ENCODE assay signal across 12 cellular contexts in genomic region chr22:37098976-37099577, GRCh38. TPM values are rescaled to one million over a fixed set of nuclear protein-coding genes. Genes with fewer than 3 reads are reported as not detected.
DNase-seq lines count a peak whose midpoint lies in the region; ATAC-seq, FAIRE-seq and TF ChIP-seq lines count a peak whose summit lies in the region.
"Had no signal": no experiment of that assay in that cellular context is flagged by ENCODE, and none has a peak within 500 bp of the region (broad histone marks: within the 10 kb centered on the region; RNA-seq: fewer than 3 reads in every experiment).

No MANE protein-coding gene starts in this region.

- no peaks in the 10 kb centered on the region for H3K9me3 Mint-ChIP-seq in activated CD4-positive, alpha-beta T cell treated with anti-CD3 and anti-CD28 coated beads, Interleukin-2, amount 10 ng/mL, durations not matched to agents 24 days and 14 days
- no peaks in the 10 kb centered on the region for H3K9me3 Mint-ChIP-seq in progenitor cell of endocrine pancreas (ENCODE audit: low read depth)

- peak; percentile 22 to 28 (median 25); a peak in 3 of 6 replicates for TF ChIP-seq CTCF in K562 (IDR thresholded peaks at IDR 0.05 in 2 of 3, conservative IDR thresholded peaks at IDR 0.05 in 1 of 3; ENCODE audit: insufficient read depth in 2 of 3, low read depth in 1 of 3, low read length in 3 of 3)
- TF ChIP-seq CTCF in progenitor cell of endocrine pancreas (IDR thresholded peaks at IDR 0.05; ENCODE audit: unreplicated experiment): peak; percentile 12

- H3K4me3 Mint-ChIP-seq in activated CD4-positive, alpha-beta T cell treated with anti-CD3 and anti-CD28 coated beads, Interleukin-2, amount 10 ng/mL, durations not matched to agents 24 days and 14 days: no peak overlapping the region
- no peak overlapping the region for H3K4me3 Mint-ChIP-seq in progenitor cell of endocrine pancreas (ENCODE audit: low read depth)

- H3K27me3 ChIP-seq in K562 (ENCODE audit: control insufficient read depth in 2 of 2, insufficient read depth in 2 of 2, low read length in 2 of 2): peaks cover 20 to 70% of the 10 kb centered on the region in 2 experiments; a peak in 3 of 5 replicates

- no peak for TF ChIP-seq EP300 in K562 (IDR thresholded peaks at IDR 0.05; ENCODE audit: low read length)

- H3K4me2 ChIP-seq in K562 (ENCODE audit: insufficient read depth, low read length): no peak overlapping the region

- H3K27ac ChIP-seq in K562 (ENCODE audit: extremely low read depth, low read depth, low read length): no peak overlapping the region
- H3K27ac ChIP-seq: ascending aorta had no signal

- H2AFZ ChIP-seq in K562 (ENCODE audit: low read depth, low read length): no peak overlapping the region

- CTCF ChIA-PET in K562 (lab: Yijun Ruan, JAX; ENCODE audit: low intra/inter-chr PET ratio): no interaction called here

- H3K9ac ChIP-seq in K562 (ENCODE audit: insufficient read depth in 1 of 2, low read depth in 2 of 2, low read length in 2 of 2): no peak overlapping the region

- no peaks in the 10 kb centered on the region for H3K27me3 Mint-ChIP-seq in activated CD4-positive, alpha-beta T cell treated with anti-CD3 and anti-CD28 coated beads, Interleukin-2, amount 10 ng/mL, durations not matched to agents 24 days and 14 days
- H3K27me3 Mint-ChIP-seq in progenitor cell of endocrine pancreas: peaks cover 41% of the 10 kb centered on the region

- H3K4me1 Mint-ChIP-seq in activated CD4-positive, alpha-beta T cell treated with anti-CD3 and anti-CD28 coated beads, Interleukin-2, amount 10 ng/mL, durations not matched to agents 24 days and 14 days: peaks cover 34% of the 10 kb centered on the region
- peaks cover 5% of the 10 kb centered on the region for H3K4me1 Mint-ChIP-seq in progenitor cell of endocrine pancreas (ENCODE audit: low read depth)

- H3K27ac Mint-ChIP-seq in activated CD4-positive, alpha-beta T cell treated with anti-CD3 and anti-CD28 coated beads, Interleukin-2, amount 10 ng/mL, durations not matched to agents 24 days and 14 days: peak overlapping the region; percentile 15
- H3K27ac Mint-ChIP-seq in progenitor cell of endocrine pancreas: no peak overlapping the region

- H3K4me3 ChIP-seq in K562: no peak overlapping the region
- H3K4me3 ChIP-seq: ascending aorta had no signal

- peaks cover 9% of the 10 kb centered on the region for H4K20me1 ChIP-seq in K562 (replicated peaks; ENCODE audit: control insufficient read depth, insufficient read depth, low read length)

- BruUV-seq in K562 (replicated peaks; lab: Mats Ljungman, UMichigan): no TSS peak

- H3K4me1 ChIP-seq in K562 (replicated peaks in 1 of 2; ENCODE audit: control insufficient read depth in 2 of 2, insufficient read depth in 2 of 2, low read length in 2 of 2): no peaks in the 10 kb centered on the region
- H3K4me1 ChIP-seq: ascending aorta had no signal

- H3K9me3 ChIP-seq in K562 (replicated peaks; ENCODE audit: control insufficient read depth, insufficient read depth, low read depth, low read length): no peaks in the 10 kb centered on the region
- H3K9me3 ChIP-seq: ascending aorta had no signal

- 3% methylated on average over 5 of the region's 10 CpGs for whole genome bisulfite sequencing in K562 (ENCODE audit: insufficient coverage, low coverage, missing lambda C conversion rate)

- DNase-seq in activated CD4-positive, alpha-beta T cell treated with anti-CD3 and anti-CD28 coated beads, Interleukin-2, amount 10 ng/mL, durations not matched to agents 24 days and 14 days: no peak
- no peak for DNase-seq in activated CD4-positive, alpha-beta T cell treated with anti-CD3 and anti-CD28 coated beads, Interleukin-2, amount 50 U/mL, for 48 hours
- DNase-seq in NAMALWA (ENCODE audit: low spot score) (peak; percentile 26), K562 (ENCODE audit: extremely low read depth in 1 of 4, low spot score in 3 of 4) (no peak), progenitor cell of endocrine pancreas (ENCODE audit: low spot score, unreplicated experiment) (no peak), dermis blood vessel endothelial cell (no peak)
- no peak for DNase-seq in activated CD4-positive, CD25-positive, alpha-beta regulatory T cell (lab: John Stamatoyannopoulos, UW)
- DNase-seq: left cardiac atrium had no signal

- in situ Hi-C loops in K562 (cut with MboI): no loop called here

- no peak for TF ChIP-seq RAD21 in K562 (CRISPR knock-in tag; conservative IDR thresholded peaks at IDR 0.05 in 1 of 2, IDR thresholded peaks at IDR 0.05 in 1 of 2)

- H3K79me2 ChIP-seq in K562 (ENCODE audit: control insufficient read depth, insufficient read depth, low read length): no peaks in the 10 kb centered on the region

- no peaks in the 10 kb centered on the region for H3K9me1 ChIP-seq in K562 (ENCODE audit: control insufficient read depth, insufficient read depth, low read length)

- no peak for FAIRE-seq in K562 (lab: Jason Lieb, UNC)

- no peaks in the 10 kb centered on the region for H3K36me3 ChIP-seq in K562 (ENCODE audit: control insufficient read depth, insufficient read depth, low read length)
- H3K36me3 ChIP-seq: ascending aorta had no signal

- ATAC-seq in K562 (peak; percentile 49; the same call in 1 of the 3 replicates), HG03045 (IDR thresholded peaks at IDR 0.05; ENCODE audit: unreplicated experiment) (no peak)
- ATAC-seq: left cardiac atrium had no signal

- H3K36me3 Mint-ChIP-seq in activated CD4-positive, alpha-beta T cell treated with anti-CD3 and anti-CD28 coated beads, Interleukin-2, amount 10 ng/mL, durations not matched to agents 24 days and 14 days (ENCODE audit: low read depth): no peaks in the 10 kb centered on the region
- H3K36me3 Mint-ChIP-seq in progenitor cell of endocrine pancreas (ENCODE audit: insufficient read depth): no peaks in the 10 kb centered on the region

- intact Hi-C loops in activated CD4-positive, alpha-beta T cell treated with anti-CD3 and anti-CD28 coated beads, Interleukin-2, amount 10 ng/mL, durations not matched to agents 24 days and 14 days (cut with micrococcal nuclease): no loop called here
- intact Hi-C loops in K562 (cut with micrococcal nuclease): no loop called here

- TF ChIP-seq POLR2A in K562 (conservative IDR thresholded peaks at IDR 0.05): no peak

- POLR2A ChIA-PET in K562 (lab: Yijun Ruan, JAX): interaction anchor here (0.5 to 0.8 kb wide), 2 partner anchors 12 to 160 kb away, joined by 3 read pairs; no protein-coding TSS in a partner anchor

RNA-seq across cellular contexts. Expression of gene TMPRSS6, which starts 10.4 kb away (rescaled TPM):
- 6.8 and 7.1 TPM in 2 replicates for total RNA-seq in activated CD4-positive, alpha-beta T cell treated with anti-CD3 and anti-CD28 coated beads, Interleukin-2, amount 10 ng/mL, durations not matched to agents 24 days and 14 days
- total RNA-seq in K562 (2011; cell fraction: chromatin; rRNA removed; ENCODE audit: low replicate concordance): not detected in 2 replicates
- total RNA-seq in K562 (2011; cell fraction: nucleolus; rRNA removed): not detected in 2 replicates
- not detected in 2 replicates for total RNA-seq in K562 (2011; cell fraction: nucleoplasm; rRNA removed)
- not detected in 2 replicates for total RNA-seq in K562 (2014; rRNA removed)
- total RNA-seq in K562 (2014; rRNA removed; fragmentation: Illumina TruSeq; extraction: Trizol): not detected in 2 replicates
- not detected in 2 replicates for total RNA-seq in K562 (2015; rRNA removed; fragmentation: Illumina TruSeq; extraction: Trizol)
- total RNA-seq in K562 (2021): not detected in 2 replicates
- polyA plus RNA-seq in K562 (2011; rRNA removed): 0.03 TPM in 1 of 2 replicates, not detected in the other
- polyA plus RNA-seq in K562 (2011; cell fraction: cytosol; rRNA removed): not detected in 2 replicates
- not detected in 2 replicates for polyA plus RNA-seq in K562 (2011; cell fraction: nucleus; rRNA removed)
- not detected in 2 replicates for polyA plus RNA-seq in K562 (2012)
- polyA plus RNA-seq in K562 (2014; fragmentation: Illumina TruSeq; extraction: Trizol): not detected in 2 replicates
- polyA plus RNA-seq in K562 (2014; fragmentation: Nextera tagmentation; extraction: Ambion mirVana): not detected
- polyA plus RNA-seq in K562 (2014; rRNA removed): not detected in 2 replicates
- polyA minus RNA-seq in K562 (2011; rRNA and poly(A)+ RNA removed): not detected in 2 replicates
- not detected in 2 replicates for polyA minus RNA-seq in K562 (2011; cell fraction: cytosol; rRNA and poly(A)+ RNA removed)
- polyA minus RNA-seq in K562 (2011; cell fraction: nucleus; rRNA and poly(A)+ RNA removed): not detected in 2 replicates
- 12.6 and 16.4 TPM in 2 replicates for total RNA-seq in progenitor cell of endocrine pancreas
- not detected in 2 replicates for total RNA-seq in dermis blood vessel endothelial cell
- total RNA-seq: ascending aorta, esophagus mucosa, left cardiac atrium, pulmonary artery endothelial cell had no signal

RNA-seq across cellular contexts. Expression of gene KCTD17, which starts 47.5 kb away (rescaled TPM):
- 63.2 and 66.5 TPM in 2 replicates for total RNA-seq in activated CD4-positive, alpha-beta T cell treated with anti-CD3 and anti-CD28 coated beads, Interleukin-2, amount 10 ng/mL, durations not matched to agents 24 days and 14 days
- 1.3 and 3.4 TPM in 2 replicates for total RNA-seq in K562 (2011; cell fraction: chromatin; rRNA removed; ENCODE audit: low replicate concordance)
- total RNA-seq in K562 (2011; cell fraction: nucleolus; rRNA removed): 0.66 and 2.0 TPM in 2 replicates
- 1.2 and 2.7 TPM in 2 replicates for total RNA-seq in K562 (2011; cell fraction: nucleoplasm; rRNA removed)
- total RNA-seq in K562 (2014; rRNA removed) (0.41 TPM in 2 replicates), K562 (2014; rRNA removed; fragmentation: Illumina TruSeq; extraction: Trizol) (0.44 TPM in 1 of 2 replicates, not detected in the other), K562 (2015; rRNA removed; fragmentation: Illumina TruSeq; extraction: Trizol) (0.22 TPM in 1 of 2 replicates, not detected in the other), K562 (2021) (0.49 and 0.67 TPM in 2 replicates), progenitor cell of endocrine pancreas (37.3 and 38.8 TPM in 2 replicates), dermis blood vessel endothelial cell (53.4 and 58.2 TPM in 2 replicates)
- polyA plus RNA-seq in K562 (2011; rRNA removed) (0.64 and 1.1 TPM in 2 replicates), K562 (2014; fragmentation: Illumina TruSeq; extraction: Trizol) (0.21 and 0.51 TPM in 2 replicates), K562 (2014; fragmentation: Nextera tagmentation; extraction: Ambion mirVana) (not detected), K562 (2014; rRNA removed) (0.70 and 0.90 TPM in 2 replicates)
- polyA plus RNA-seq in K562 (2011; cell fraction: cytosol; rRNA removed): 0.82 and 1.1 TPM in 2 replicates
- 2.6 and 3.6 TPM in 2 replicates for polyA plus RNA-seq in K562 (2011; cell fraction: nucleus; rRNA removed)
- polyA plus RNA-seq in K562 (2012): 0.34 and 0.82 TPM in 2 replicates
- 0.39 and 0.70 TPM in 2 replicates for polyA minus RNA-seq in K562 (2011; rRNA and poly(A)+ RNA removed)
- not detected in 2 replicates for polyA minus RNA-seq in K562 (2011; cell fraction: cytosol; rRNA and poly(A)+ RNA removed)
- 0.40 and 1.2 TPM in 2 replicates for polyA minus RNA-seq in K562 (2011; cell fraction: nucleus; rRNA and poly(A)+ RNA removed)

RNA-seq across cellular contexts. Expression of gene IL2RB, which starts 50.6 kb away (rescaled TPM):
- 288 and 296 TPM in 2 replicates for total RNA-seq in activated CD4-positive, alpha-beta T cell treated with anti-CD3 and anti-CD28 coated beads, Interleukin-2, amount 10 ng/mL, durations not matched to agents 24 days and 14 days
- 0.09 and 0.74 TPM in 2 replicates for total RNA-seq in K562 (2011; cell fraction: chromatin; rRNA removed; ENCODE audit: low replicate concordance)
- total RNA-seq in K562 (2011; cell fraction: nucleolus; rRNA removed): 0.33 and 0.39 TPM in 2 replicates
- total RNA-seq in K562 (2011; cell fraction: nucleoplasm; rRNA removed): 0.29 and 1.6 TPM in 2 replicates
- total RNA-seq in K562 (2014; rRNA removed): 0.45 TPM in 1 of 2 replicates, not detected in the other
- total RNA-seq in K562 (2014; rRNA removed; fragmentation: Illumina TruSeq; extraction: Trizol): 0.10 and 0.11 TPM in 2 replicates
- 0.07 and 0.23 TPM in 2 replicates for total RNA-seq in K562 (2015; rRNA removed; fragmentation: Illumina TruSeq; extraction: Trizol)
- 0.75 and 0.78 TPM in 2 replicates for total RNA-seq in K562 (2021)
- 0.22 and 0.24 TPM in 2 replicates for polyA plus RNA-seq in K562 (2011; rRNA removed)
- 0.07 and 0.19 TPM in 2 replicates for polyA plus RNA-seq in K562 (2011; cell fraction: cytosol; rRNA removed)
- 0.41 TPM in 1 of 2 replicates, not detected in the other for polyA plus RNA-seq in K562 (2011; cell fraction: nucleus; rRNA removed)
- polyA plus RNA-seq in K562 (2012): 1.1 and 9.5 TPM in 2 replicates
- 0.54 and 0.66 TPM in 2 replicates for polyA plus RNA-seq in K562 (2014; fragmentation: Illumina TruSeq; extraction: Trizol)
- under 1 TPM; 0.03 TPM for polyA plus RNA-seq in K562 (2014; fragmentation: Nextera tagmentation; extraction: Ambion mirVana)
- 0.28 and 0.54 TPM in 2 replicates for polyA plus RNA-seq in K562 (2014; rRNA removed)
- polyA minus RNA-seq in K562 (2011; rRNA and poly(A)+ RNA removed): 0.03 and 0.04 TPM in 2 replicates
- not detected in 2 replicates for polyA minus RNA-seq in K562 (2011; cell fraction: cytosol; rRNA and poly(A)+ RNA removed)
- 0.13 TPM in 1 of 2 replicates, not detected in the other for polyA minus RNA-seq in K562 (2011; cell fraction: nucleus; rRNA and poly(A)+ RNA removed)
- not detected in 2 replicates for total RNA-seq in progenitor cell of endocrine pancreas
- 0.05 TPM in 1 of 2 replicates, not detected in the other for total RNA-seq in dermis blood vessel endothelial cell

Comparison
In these comparisons a context has a peak if more than half of its experiments do, and no peak if none do; other contexts are left out.
1. RNA of gene IL2RB, which starts 50.6 kb away (total RNA-seq): 288 to 296 TPM in activated CD4-positive, alpha-beta T cell treated with anti-CD3 and anti-CD28 coated beads, Interleukin-2, amount 10 ng/mL, durations not matched to agents 24 days and 14 days; not detected in progenitor cell of endocrine pancreas, 0.07 to 1.6 TPM in K562 and 0.05 TPM in dermis blood vessel endothelial cell; every median in the first group is over 100 times any median in the second.